Comparison of ENCODE assay signal across 8 cellular contexts in genomic region chr11:68002575-68002942, GRCh38. TPM values are rescaled to one million over a fixed set of nuclear protein-coding genes. Genes with fewer than 3 reads are reported as not detected.
DNase-seq lines count a peak whose midpoint lies in the region; ATAC-seq, FAIRE-seq and TF ChIP-seq lines count a peak whose summit lies in the region.

No MANE protein-coding gene starts in this region.

- H2AFZ ChIP-seq in GM23338 (no peak overlapping the region), HepG2 (ENCODE audit: low read length) (no peak overlapping the region)

- no peaks in the 10 kb centered on the region for H3K9me2 ChIP-seq in GM23338 (ENCODE audit: insufficient read depth)

- H3K4me2 ChIP-seq in GM23338 (peak overlapping the region; percentile 84), HepG2 (ENCODE audit: low read depth, low read length) (peak overlapping the region; percentile 90)

- H3F3A ChIP-seq in GM23338 (replicated peaks; ENCODE audit: low read depth): 0 out of 2 replicates have a peak, but pooled peaks cover 8% of the 10 kb centered on the region

- no peak for TF ChIP-seq POLR2A in HepG2 (IDR thresholded peaks at IDR 0.05; ENCODE audit: insufficient read depth in 1 of 2, low read depth in 2 of 2, low read length in 2 of 2)

- H3K4me1 Mint-ChIP-seq in GM23338: peaks cover 11% of the 10 kb centered on the region

- no peak for TF ChIP-seq RAD21 in HepG2 (CRISPR knock-in tag; IDR thresholded peaks at IDR 0.05)

- no peaks in the 10 kb centered on the region; the same call in 2 of the 3 replicates for H3K9me3 Mint-ChIP-seq in GM23338

- H3K27me3 ChIP-seq in GM23338 (ENCODE audit: insufficient read depth): no peaks in the 10 kb centered on the region
- H3K27me3 ChIP-seq in HepG2 (ENCODE audit: control insufficient read depth in 1 of 2, insufficient read depth in 2 of 2, low read length in 2 of 2): no peaks in the 10 kb centered on the region

- BruUV-seq in HepG2 (replicated peaks; lab: Mats Ljungman, UMichigan): TSS peak; percentile 63

- peaks cover 11% of the 10 kb centered on the region for H3K27me3 Mint-ChIP-seq in GM23338 (ENCODE audit: insufficient read depth, low read depth, poor library complexity)

- peaks cover 4% of the 10 kb centered on the region for H3K4me1 ChIP-seq in GM23338 (ENCODE audit: insufficient read depth)
- H3K4me1 ChIP-seq in HepG2 (ENCODE audit: insufficient read depth, low read length): peaks cover 48% of the 10 kb centered on the region

- FAIRE-seq in HepG2 (lab: Jason Lieb, UNC) (no peak), frontal cortex (lab: Jason Lieb, UNC) (no peak)

- no peak for TF ChIP-seq CTCF in GM23338 (conservative IDR thresholded peaks at IDR 0.05; ENCODE audit: low read depth in 2 of 2)
- TF ChIP-seq CTCF in HepG2 (CRISPR knock-in tag; IDR thresholded peaks at IDR 0.05): no peak

- no peaks in the 10 kb centered on the region for H3K9me3 ChIP-seq in HepG2 (ENCODE audit: low read length)

- POLR2A ChIA-PET in HepG2 (lab: Yijun Ruan, JAX): interaction anchor here (0.8 to 1.4 kb wide), 2 partner anchors 36 to 37 kb away, joined by 3 to 4 read pairs; partner anchors contain the start of gene TCIRG1

- intact Hi-C loops in HepG2 (cut with micrococcal nuclease; ENCODE audit: unreplicated experiment): no loop called here

- no peak for TF ChIP-seq EP300 in HepG2 (IDR thresholded peaks at IDR 0.05; ENCODE audit: low read depth in 2 of 2, low read length in 2 of 2)
- TF ChIP-seq EP300 in HepG2 (CRISPR knock-in tag; IDR thresholded peaks at IDR 0.05; ENCODE audit: borderline replicate concordance): no peak

- no peak overlapping the region for H3K9ac ChIP-seq in HepG2 (ENCODE audit: insufficient read depth, low read depth, low read length)

- CTCF ChIA-PET in HepG2 (lab: Yijun Ruan, JAX; ENCODE audit: low intra/inter-chr PET ratio, low total read pairs): no interaction called here

- no peaks in the 10 kb centered on the region; the same call in 2 of the 3 replicates for H3K36me3 Mint-ChIP-seq in GM23338 (ENCODE audit: low read depth)

- DNase-seq in DMS53 treated with DMSO at 0.1 percent for 48 hours (lab: John Stamatoyannopoulos, UW; ENCODE audit: unreplicated experiment) (peak; percentile 23), GM23338 (ENCODE audit: low spot score) (no peak), SIG-M5 (lab: John Stamatoyannopoulos, UW) (peak; percentile 17), HepG2 (ENCODE audit: low spot score) (no peak), frontal cortex (ENCODE audit: low spot score in 2 of 2) (no peak), NCI-H1694 (lab: John Stamatoyannopoulos, UW) (no peak)

- no peak overlapping the region for H3K27ac ChIP-seq in GM23338 (ENCODE audit: low read depth)
- H3K27ac ChIP-seq in HepG2 (ENCODE audit: extremely low read length, insufficient read depth, low read length): no peak overlapping the region

- peak overlapping the region; percentile 77 for H3K4me3 Mint-ChIP-seq in GM23338

- ATAC-seq in GM23338 (no peak), HepG2 (peak; percentile 17; the same call in 1 of the 3 replicates), GM21717 (IDR thresholded peaks at IDR 0.05; ENCODE audit: unreplicated experiment) (no peak), GM18873 (IDR thresholded peaks at IDR 0.05; ENCODE audit: low FRiP score, unreplicated experiment) (no peak)

- H4K20me1 ChIP-seq in GM23338 (replicated peaks; ENCODE audit: insufficient read depth) (no peaks in the 10 kb centered on the region), HepG2 (ENCODE audit: insufficient read depth, low read length) (no peaks in the 10 kb centered on the region)

- in situ Hi-C loops in HepG2 (cut with HindIII; ENCODE audit: extremely low pct_ligation_motif_present, low pct_unique_long_range_greater_than_20kb): no loop called here

- H3K4me3 ChIP-seq in GM23338 (peak overlapping the region; percentile 75), HepG2 (replicated peaks in 1 of 3; ENCODE audit: insufficient read depth in 1 of 3, low read depth in 2 of 3, low read length in 3 of 3) (peak overlapping the region in 1 of 3 experiments; percentile 72; a peak in 2 of 6 replicates)

- no peak overlapping the region for H3K27ac Mint-ChIP-seq in GM23338

- H3K79me2 ChIP-seq in GM23338 (replicated peaks; ENCODE audit: insufficient read depth) (no peaks in the 10 kb centered on the region), HepG2 (ENCODE audit: insufficient read depth, low read length) (no peaks in the 10 kb centered on the region)

- 77% methylated on average over 8 of the region's 9 CpGs for WGBS in HepG2 (ENCODE audit: low lambda C conversion rate)

- H3K36me3 ChIP-seq in GM23338 (ENCODE audit: insufficient read depth) (no peaks in the 10 kb centered on the region), HepG2 (replicated peaks in 1 of 2; ENCODE audit: control insufficient read depth in 1 of 2, insufficient read depth in 2 of 2, low read length in 2 of 2) (no peaks in the 10 kb centered on the region)

RNA-seq across cellular contexts. Expression of gene UNC93B1, which starts 1.3 kb away (rescaled TPM):
- 28.0 and 34.4 TPM in 2 replicates for total RNA-seq in GM23338 (2014; rRNA removed; shearing (Covaris generic))
- polyA plus RNA-seq in GM23338 (2016; fragmentation: Nextera tagmentation; extraction: Ambion mirVana) (15.7 and 16.2 TPM in 2 replicates), HepG2 (2011; rRNA removed) (18.9 and 25.3 TPM in 2 replicates)
- total RNA-seq in HepG2 (2016; rRNA removed; fragmentation: Illumina TruSeq; extraction: Trizol) (2.3 and 8.8 TPM in 2 replicates), frontal cortex (2.9 TPM)
- 3.9 and 4.4 TPM in 2 replicates for total RNA-seq in HepG2 (2016; cell fraction: cytosol; rRNA removed; fragmentation: Illumina TruSeq; extraction: Trizol; ENCODE audit: low read depth)
- total RNA-seq in HepG2 (2016; cell fraction: insoluble cytoplasmic fraction; rRNA removed; fragmentation: Illumina TruSeq; extraction: Trizol): 2.9 and 9.2 TPM in 2 replicates
- total RNA-seq in HepG2 (2016; cell fraction: membrane; rRNA removed; fragmentation: Illumina TruSeq; extraction: Trizol): 4.6 and 5.3 TPM in 2 replicates
- total RNA-seq in HepG2 (2016; cell fraction: nucleus; rRNA removed; fragmentation: Illumina TruSeq; extraction: Trizol): 10.8 and 10.9 TPM in 2 replicates
- 14.1 and 18.0 TPM in 2 replicates for polyA plus RNA-seq in HepG2 (2011; cell fraction: cytosol; rRNA removed)
- 71.1 and 107 TPM in 2 replicates for polyA plus RNA-seq in HepG2 (2011; cell fraction: nucleus; rRNA removed)
- polyA plus RNA-seq in HepG2 (2012): 8.1 and 8.5 TPM in 2 replicates
- polyA plus RNA-seq in HepG2 (2016; cell fraction: cytosol; fragmentation: Illumina TruSeq; extraction: Trizol; ENCODE audit: low read depth): 1.5 and 2.4 TPM in 2 replicates
- polyA plus RNA-seq in HepG2 (2016; cell fraction: insoluble cytoplasmic fraction; fragmentation: Illumina TruSeq; extraction: Trizol; ENCODE audit: low read depth): 2.4 and 2.7 TPM in 2 replicates
- polyA plus RNA-seq in HepG2 (2016; cell fraction: membrane; fragmentation: Illumina TruSeq; extraction: Trizol; ENCODE audit: low read depth): 3.0 and 3.2 TPM in 2 replicates
- polyA plus RNA-seq in HepG2 (2016; cell fraction: nucleus; fragmentation: Illumina TruSeq; extraction: Trizol; ENCODE audit: insufficient read depth, low read depth): 17.9 and 19.5 TPM in 2 replicates
- 56.7 and 87.2 TPM in 2 replicates for polyA minus RNA-seq in HepG2 (2011; rRNA and poly(A)+ RNA removed; ENCODE audit: low replicate concordance)
- polyA minus RNA-seq in HepG2 (2011; cell fraction: cytosol; rRNA and poly(A)+ RNA removed): 10.2 and 12.8 TPM in 2 replicates
- 7.0 and 9.1 TPM in 2 replicates for polyA minus RNA-seq in HepG2 (2011; cell fraction: nucleus; rRNA and poly(A)+ RNA removed)

RNA-seq across cellular contexts. Expression of gene ALDH3B1, which starts 7.6 kb away (rescaled TPM):
- not detected in 2 replicates for total RNA-seq in GM23338 (2014; rRNA removed; shearing (Covaris generic))
- polyA plus RNA-seq in GM23338 (2016; fragmentation: Nextera tagmentation; extraction: Ambion mirVana): 0.17 and 0.52 TPM in 2 replicates
- 4.0 and 4.5 TPM in 2 replicates for total RNA-seq in HepG2 (2016; rRNA removed; fragmentation: Illumina TruSeq; extraction: Trizol)
- total RNA-seq in HepG2 (2016; cell fraction: cytosol; rRNA removed; fragmentation: Illumina TruSeq; extraction: Trizol; ENCODE audit: low read depth): 0.62 and 0.91 TPM in 2 replicates
- total RNA-seq in HepG2 (2016; cell fraction: insoluble cytoplasmic fraction; rRNA removed; fragmentation: Illumina TruSeq; extraction: Trizol): 4.3 and 4.5 TPM in 2 replicates
- 2.2 and 2.4 TPM in 2 replicates for total RNA-seq in HepG2 (2016; cell fraction: membrane; rRNA removed; fragmentation: Illumina TruSeq; extraction: Trizol)
- 1.6 and 2.1 TPM in 2 replicates for total RNA-seq in HepG2 (2016; cell fraction: nucleus; rRNA removed; fragmentation: Illumina TruSeq; extraction: Trizol)
- polyA plus RNA-seq in HepG2 (2011; rRNA removed): 5.1 and 6.7 TPM in 2 replicates
- polyA plus RNA-seq in HepG2 (2011; cell fraction: cytosol; rRNA removed): 2.8 and 5.9 TPM in 2 replicates
- polyA plus RNA-seq in HepG2 (2011; cell fraction: nucleus; rRNA removed): 5.1 and 6.8 TPM in 2 replicates
- polyA plus RNA-seq in HepG2 (2012): 2.1 and 3.2 TPM in 2 replicates
- 0.81 and 0.85 TPM in 2 replicates for polyA plus RNA-seq in HepG2 (2016; cell fraction: cytosol; fragmentation: Illumina TruSeq; extraction: Trizol; ENCODE audit: low read depth)
- polyA plus RNA-seq in HepG2 (2016; cell fraction: insoluble cytoplasmic fraction; fragmentation: Illumina TruSeq; extraction: Trizol; ENCODE audit: low read depth): 4.5 and 4.7 TPM in 2 replicates
- polyA plus RNA-seq in HepG2 (2016; cell fraction: membrane; fragmentation: Illumina TruSeq; extraction: Trizol; ENCODE audit: low read depth): 1.9 and 2.1 TPM in 2 replicates
- polyA plus RNA-seq in HepG2 (2016; cell fraction: nucleus; fragmentation: Illumina TruSeq; extraction: Trizol; ENCODE audit: insufficient read depth, low read depth): 4.1 and 4.6 TPM in 2 replicates
- 7.3 and 37.4 TPM in 2 replicates for polyA minus RNA-seq in HepG2 (2011; rRNA and poly(A)+ RNA removed; ENCODE audit: low replicate concordance)
- 2.2 and 3.3 TPM in 2 replicates for polyA minus RNA-seq in HepG2 (2011; cell fraction: cytosol; rRNA and poly(A)+ RNA removed)
- 1.6 and 3.1 TPM in 2 replicates for polyA minus RNA-seq in HepG2 (2011; cell fraction: nucleus; rRNA and poly(A)+ RNA removed)
- 0.41 TPM for total RNA-seq in frontal cortex

RNA-seq across cellular contexts. Expression of gene NDUFS8, which starts 27.9 kb away (rescaled TPM):
- 157 and 175 TPM in 2 replicates for total RNA-seq in GM23338 (2014; rRNA removed; shearing (Covaris generic))
- polyA plus RNA-seq in GM23338 (2016; fragmentation: Nextera tagmentation; extraction: Ambion mirVana): 304 and 308 TPM in 2 replicates
- total RNA-seq in HepG2 (2016; rRNA removed; fragmentation: Illumina TruSeq; extraction: Trizol): 120 and 158 TPM in 2 replicates
- 120 and 122 TPM in 2 replicates for total RNA-seq in HepG2 (2016; cell fraction: cytosol; rRNA removed; fragmentation: Illumina TruSeq; extraction: Trizol; ENCODE audit: low read depth)
- 111 and 153 TPM in 2 replicates for total RNA-seq in HepG2 (2016; cell fraction: insoluble cytoplasmic fraction; rRNA removed; fragmentation: Illumina TruSeq; extraction: Trizol)
- 119 and 125 TPM in 2 replicates for total RNA-seq in HepG2 (2016; cell fraction: membrane; rRNA removed; fragmentation: Illumina TruSeq; extraction: Trizol)
- 68.1 and 87.4 TPM in 2 replicates for total RNA-seq in HepG2 (2016; cell fraction: nucleus; rRNA removed; fragmentation: Illumina TruSeq; extraction: Trizol)
- polyA plus RNA-seq in HepG2 (2011; rRNA removed): 96.7 and 101 TPM in 2 replicates
- polyA plus RNA-seq in HepG2 (2011; cell fraction: cytosol; rRNA removed): 77.4 and 163 TPM in 2 replicates
- 142 and 151 TPM in 2 replicates for polyA plus RNA-seq in HepG2 (2011; cell fraction: nucleus; rRNA removed)
- 65.2 and 96.9 TPM in 2 replicates for polyA plus RNA-seq in HepG2 (2012)
- polyA plus RNA-seq in HepG2 (2016; cell fraction: cytosol; fragmentation: Illumina TruSeq; extraction: Trizol; ENCODE audit: low read depth): 109 and 135 TPM in 2 replicates
- polyA plus RNA-seq in HepG2 (2016; cell fraction: insoluble cytoplasmic fraction; fragmentation: Illumina TruSeq; extraction: Trizol; ENCODE audit: low read depth): 108 and 124 TPM in 2 replicates
- 110 and 125 TPM in 2 replicates for polyA plus RNA-seq in HepG2 (2016; cell fraction: membrane; fragmentation: Illumina TruSeq; extraction: Trizol; ENCODE audit: low read depth)
- 158 and 161 TPM in 2 replicates for polyA plus RNA-seq in HepG2 (2016; cell fraction: nucleus; fragmentation: Illumina TruSeq; extraction: Trizol; ENCODE audit: insufficient read depth, low read depth)
- polyA minus RNA-seq in HepG2 (2011; rRNA and poly(A)+ RNA removed; ENCODE audit: low replicate concordance): 172 and 212 TPM in 2 replicates
- 66.2 and 72.5 TPM in 2 replicates for polyA minus RNA-seq in HepG2 (2011; cell fraction: cytosol; rRNA and poly(A)+ RNA removed)
- 33.6 and 40.9 TPM in 2 replicates for polyA minus RNA-seq in HepG2 (2011; cell fraction: nucleus; rRNA and poly(A)+ RNA removed)
- total RNA-seq in frontal cortex: 48.5 TPM

RNA-seq across cellular contexts. Expression of gene TCIRG1, which starts 36.3 kb away (rescaled TPM):
- 31.2 and 40.4 TPM in 2 replicates for total RNA-seq in GM23338 (2014; rRNA removed; shearing (Covaris generic))
- polyA plus RNA-seq in GM23338 (2016; fragmentation: Nextera tagmentation; extraction: Ambion mirVana) (18.5 and 20.4 TPM in 2 replicates), HepG2 (2011; rRNA removed) (69.6 and 97.2 TPM in 2 replicates)
- total RNA-seq in HepG2 (2016; rRNA removed; fragmentation: Illumina TruSeq; extraction: Trizol) (9.9 and 48.0 TPM in 2 replicates), frontal cortex (2.4 TPM)
- 10.6 and 10.9 TPM in 2 replicates for total RNA-seq in HepG2 (2016; cell fraction: cytosol; rRNA removed; fragmentation: Illumina TruSeq; extraction: Trizol; ENCODE audit: low read depth)
- 7.6 and 52.5 TPM in 2 replicates for total RNA-seq in HepG2 (2016; cell fraction: insoluble cytoplasmic fraction; rRNA removed; fragmentation: Illumina TruSeq; extraction: Trizol)
- total RNA-seq in HepG2 (2016; cell fraction: membrane; rRNA removed; fragmentation: Illumina TruSeq; extraction: Trizol): 8.3 and 8.4 TPM in 2 replicates
- 57.2 and 73.6 TPM in 2 replicates for total RNA-seq in HepG2 (2016; cell fraction: nucleus; rRNA removed; fragmentation: Illumina TruSeq; extraction: Trizol)
- polyA plus RNA-seq in HepG2 (2011; cell fraction: cytosol; rRNA removed): 25.1 and 41.9 TPM in 2 replicates
- 1,399 and 1,906 TPM in 2 replicates for polyA plus RNA-seq in HepG2 (2011; cell fraction: nucleus; rRNA removed)
- polyA plus RNA-seq in HepG2 (2012): 23.6 and 37.0 TPM in 2 replicates
- polyA plus RNA-seq in HepG2 (2016; cell fraction: cytosol; fragmentation: Illumina TruSeq; extraction: Trizol; ENCODE audit: low read depth): 3.6 and 4.6 TPM in 2 replicates
- 7.3 and 10.3 TPM in 2 replicates for polyA plus RNA-seq in HepG2 (2016; cell fraction: insoluble cytoplasmic fraction; fragmentation: Illumina TruSeq; extraction: Trizol; ENCODE audit: low read depth)
- polyA plus RNA-seq in HepG2 (2016; cell fraction: membrane; fragmentation: Illumina TruSeq; extraction: Trizol; ENCODE audit: low read depth): 5.5 and 6.6 TPM in 2 replicates
- polyA plus RNA-seq in HepG2 (2016; cell fraction: nucleus; fragmentation: Illumina TruSeq; extraction: Trizol; ENCODE audit: insufficient read depth, low read depth): 176 and 189 TPM in 2 replicates
- 49.2 and 98.2 TPM in 2 replicates for polyA minus RNA-seq in HepG2 (2011; rRNA and poly(A)+ RNA removed; ENCODE audit: low replicate concordance)
- 22.7 and 28.6 TPM in 2 replicates for polyA minus RNA-seq in HepG2 (2011; cell fraction: cytosol; rRNA and poly(A)+ RNA removed)
- polyA minus RNA-seq in HepG2 (2011; cell fraction: nucleus; rRNA and poly(A)+ RNA removed): 100 and 121 TPM in 2 replicates

Comparison
In these comparisons a context has a peak if more than half of its experiments do, and no peak if none do; other contexts are left out.
1. DNase-seq: peak in DMS53 treated with DMSO at 0.1 percent for 48 hours (single experiment) and SIG-M5 (single experiment); none in GM23338 (single experiment), HepG2 (single experiment), frontal cortex (0 of 2) and NCI-H1694 (single experiment).